ENCODE assay signal across 20 cellular contexts in the genomic region with DNA sequence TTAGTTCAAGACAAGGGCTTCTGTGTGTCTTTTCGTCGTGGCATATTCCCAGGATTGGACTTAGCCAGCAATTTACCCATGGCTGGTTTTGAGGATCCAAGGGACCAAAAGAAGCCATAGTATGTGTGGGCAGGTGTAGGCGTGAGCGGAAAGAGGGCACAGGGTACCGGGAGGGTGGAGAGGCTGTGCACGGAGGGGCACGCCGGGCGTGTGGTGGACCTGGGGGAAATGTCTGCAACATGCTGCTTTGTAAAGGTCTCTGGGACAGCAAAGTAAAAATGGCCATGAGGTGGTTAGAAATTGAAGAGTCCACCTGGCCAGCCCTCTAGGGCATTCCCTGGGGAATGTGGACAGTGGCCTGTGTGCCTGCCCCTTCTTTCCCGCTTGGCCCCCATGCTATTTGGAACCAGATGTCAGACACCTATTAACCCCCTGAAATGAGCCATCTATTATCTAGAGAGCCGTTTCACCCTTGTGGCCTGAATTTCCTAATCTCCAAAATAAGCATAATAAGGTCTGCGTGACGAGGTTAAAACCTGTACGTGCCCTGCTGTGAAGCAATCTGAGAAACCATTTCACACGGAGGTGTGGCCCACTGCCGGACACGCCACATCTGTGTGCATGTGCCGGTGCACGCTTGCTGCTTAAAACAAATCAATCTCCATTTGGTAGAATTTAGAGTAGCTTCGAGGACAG. TPM values are rescaled to one million over a fixed set of nuclear protein-coding genes. Genes with fewer than 3 reads are reported as not detected.
DNase-seq lines count a peak whose midpoint lies in the region; ATAC-seq and TF ChIP-seq lines count a peak whose summit lies in the region.
"Had no signal": no experiment of that assay in that cellular context is flagged by ENCODE, and none has a peak within 500 bp of the region (broad histone marks: within the 10 kb centered on the region; RNA-seq: fewer than 3 reads in every experiment).

No MANE protein-coding gene starts in this region.

- H3K27ac ChIP-seq in right atrium auricular region (no peak overlapping the region), PC-9 (no peak overlapping the region)
- H3K27ac ChIP-seq: BLaER1 had no signal

- no peaks in the 10 kb centered on the region for H3K9me2 ChIP-seq in PC-9 (ENCODE audit: insufficient read depth)

- CTCF ChIA-PET in PC-9 (lab: Charles Lee), result no interaction called here

- BruUV-seq in PC-9 (replicated peaks; lab: Mats Ljungman, UMichigan), result no TSS peak

- intact Hi-C loops in Right ventricle myocardium inferior (cut with DNase I), result no loop called here
- intact Hi-C loops in posterior vena cava (cut with DNase I), result no loop called here
- intact Hi-C loops in PC-9 (cut with micrococcal nuclease; ENCODE audit: unreplicated experiment), result no loop called here

- ATAC-seq in Right ventricle myocardium inferior, result no peak
- ATAC-seq in left lobe of liver, result no peak
- ATAC-seq in HG02885 (IDR thresholded peaks at IDR 0.05; ENCODE audit: poor library complexity, unreplicated experiment), result no peak
- ATAC-seq in GM18502 (IDR thresholded peaks at IDR 0.05; ENCODE audit: poor library complexity, unreplicated experiment), result no peak
- ATAC-seq: CD8-positive, alpha-beta T cell had no signal

- H3K36me3 ChIP-seq in right atrium auricular region, result no peaks in the 10 kb centered on the region
- H3K36me3 ChIP-seq in PC-9 (ENCODE audit: low read depth), result no peaks in the 10 kb centered on the region
- H3K36me3 ChIP-seq: BLaER1 had no signal

- H4K20me1 ChIP-seq in PC-9 (ENCODE audit: insufficient read depth), result no peaks in the 10 kb centered on the region

- H3K27me3 ChIP-seq in right atrium auricular region (peaks cover 0 to 8% of the 10 kb centered on the region in 2 donors), PC-9 (ENCODE audit: insufficient read depth, low read depth) (peaks cover 83% of the 10 kb centered on the region)

- peak; percentile 44 for DNase-seq in Right ventricle myocardium inferior (ENCODE audit: missing footprints)
- no peak for DNase-seq in right atrium auricular region (ENCODE audit: low spot score)
- peak; percentile 24 to 57 for DNase-seq in dermis microvascular lymphatic vessel endothelial cell (ENCODE audit: low read depth in 2 of 2)
- peak; percentile 35 for DNase-seq in left lobe of liver (ENCODE audit: low spot score)
- peak; percentile 23 for DNase-seq in posterior vena cava (ENCODE audit: low spot score)
- DNase-seq in PC-9, result no peak
- DNase-seq: CD8-positive, alpha-beta T cell; DMS79; KG1; NCI-H1694 treated with DMSO at 0.1 percent for 48 hours; NCI-H2107; NCI-H510A; NCI-H774; SHP77 treated with DMSO at 0.1 percent for 48 hours had no signal

- POLR2A ChIA-PET in PC-9 (lab: Charles Lee; ENCODE audit: unreplicated experiment), result no interaction called here

- no peak overlapping the region for H3K4me2 ChIP-seq in PC-9

- TF ChIP-seq CTCF in right atrium auricular region (IDR thresholded peaks at IDR 0.05) (no peak), PC-9 (conservative IDR thresholded peaks at IDR 0.05) (no peak)

- H2AFZ ChIP-seq in PC-9, result no peak overlapping the region

- H3K4me1 ChIP-seq in right atrium auricular region (peaks cover 0 to 32% of the 10 kb centered on the region in 2 donors), PC-9 (replicated peaks; ENCODE audit: insufficient read depth) (no peaks in the 10 kb centered on the region)

- no peaks in the 10 kb centered on the region for H3K9me3 ChIP-seq in right atrium auricular region
- no peaks in the 10 kb centered on the region for H3K9me3 ChIP-seq in PC-9 (ENCODE audit: insufficient read depth, low read depth)
- H3K9me3 ChIP-seq: BLaER1 had no signal

- H3K79me2 ChIP-seq in PC-9 (ENCODE audit: low read depth), result no peaks in the 10 kb centered on the region

- H3F3A ChIP-seq in PC-9 (ENCODE audit: insufficient read depth, low read depth), result no peaks in the 10 kb centered on the region

- H3K4me3 ChIP-seq in right atrium auricular region (no peak overlapping the region), PC-9 (no peak overlapping the region)
- H3K4me3 ChIP-seq: BLaER1 had no signal

RNA-seq across cellular contexts. Expression of a gene that starts 5.1 kb away (rescaled TPM):
- total RNA-seq in Right ventricle myocardium inferior, result 5.5 TPM
- total RNA-seq in right atrium auricular region, result 1 to 10 TPM; 2.0 to 4.2 TPM
- total RNA-seq in dermis microvascular lymphatic vessel endothelial cell, result 236 and 480 TPM in 2 replicates
- 7.7 TPM for total RNA-seq in left lobe of liver
- total RNA-seq in posterior vena cava, result 10 to 100 TPM; 18.0 to 29.6 TPM
- not detected in 2 replicates for total RNA-seq in PC-9 (2021)
- total RNA-seq: HT-29, OCI-LY7 had no signal

RNA-seq across cellular contexts. Expression of a gene that starts 53.0 kb away (rescaled TPM):
- total RNA-seq in Right ventricle myocardium inferior, result not detected
- not detected for total RNA-seq in right atrium auricular region
- total RNA-seq in dermis microvascular lymphatic vessel endothelial cell, result 1.5 TPM in 2 replicates
- 0.93 TPM for total RNA-seq in left lobe of liver
- not detected for total RNA-seq in posterior vena cava
- not detected in 2 replicates for total RNA-seq in PC-9 (2021)
- total RNA-seq: A673; CD8-positive, alpha-beta T cell; HT-29; OCI-LY7 had no signal

Comparison
In these comparisons a context has a peak if more than half of its experiments do, and no peak if none do; other contexts are left out.
1. DNase-seq: peak in Right ventricle myocardium inferior (single experiment), dermis microvascular lymphatic vessel endothelial cell (2 of 2), left lobe of liver (single experiment) and posterior vena cava (single experiment); none in right atrium auricular region (single experiment) and PC-9 (0 of 2).